1 cellular context compared by ENCODE assay signal in genomic region chr19:45467456-45468158, GRCh38.
TF ChIP-seq lines count a peak whose summit lies in the region.

TSS of gene FOSB (plus strand) at chr19:45467996. CDS start at chr19:45468587, 591 bp downstream.

TF ChIP-seq in HCT116, 20 proteins besides CTCF, POLR2A, EP300 and RAD21 (continued from another document):
- TF ChIP-seq YY1 (IDR thresholded peaks at IDR 0.05; ENCODE audit: extremely low read depth, insufficient replicate concordance, low read depth, low read length) (no peak), ZBTB33 (IDR thresholded peaks at IDR 0.05; ENCODE audit: extremely low read depth, insufficient replicate concordance, low read length) (no peak), SRF (IDR thresholded peaks at IDR 0.05; ENCODE audit: low read depth) (peak; percentile 100)
